11 cellular contexts compared by ENCODE assay signal in the genomic region with DNA sequence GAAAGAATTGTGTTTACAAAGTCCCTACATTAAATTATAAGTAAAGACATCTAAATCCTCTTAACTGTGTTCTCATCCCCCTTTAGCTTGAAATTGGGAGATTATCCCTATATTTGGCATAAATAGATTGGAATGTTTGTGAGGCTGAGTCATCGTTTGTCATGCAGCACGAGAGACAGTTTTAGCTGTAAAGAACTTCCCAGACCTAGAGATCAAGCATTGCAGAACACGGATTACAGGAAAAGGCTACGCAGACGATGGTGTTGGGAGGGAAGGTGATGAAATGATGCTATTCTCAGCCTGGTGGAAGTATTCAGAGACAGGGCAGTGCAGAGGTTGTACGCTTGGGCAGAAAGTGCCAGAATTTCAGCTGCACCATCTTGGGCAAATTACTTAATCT.
DNase-seq lines count a peak whose midpoint lies in the region; ATAC-seq and TF ChIP-seq lines count a peak whose summit lies in the region.
"Had no signal": no experiment of that assay in that cellular context is flagged by ENCODE, and none has a peak within 500 bp of the region (broad histone marks: within the 10 kb centered on the region; RNA-seq: fewer than 3 reads in every experiment).

No MANE protein-coding gene starts in this region.

- DNase-seq in 8988T (peak; percentile 15), astrocyte of the cerebellum (ENCODE audit: low read depth) (peak; percentile 56), hepatic stellate cell (ENCODE audit: low spot score) (peak; percentile 65), cerebellar nuclear complex (lab: John Stamatoyannopoulos, UW) (no peak), Peyer's patch (no peak), GM13977 (ENCODE audit: low spot score) (no peak)
- DNase-seq: C1 segment of cervical spinal cord; NCI-H187 treated with DMSO at 0.1 percent for 48 hours; stimulated activated CD4-positive, alpha-beta T cell treated with anti-CD3 and anti-CD28 coated beads, Interleukin-15, amount 100 ng/mL, for 24 hours had no signal

- no peak for TF ChIP-seq POLR2A in Peyer's patch (IDR thresholded peaks at IDR 0.05)

- in situ Hi-C loops in astrocyte of the cerebellum (cut with HindIII; ENCODE audit: low sequenced_read_pairs) (no loop called here), GM13977 (cut with MboI; ENCODE audit: low pct_unique_long_range_greater_than_20kb, low sequenced_read_pairs, unreplicated experiment) (no loop called here)

- no peak overlapping the region for H3K4me3 ChIP-seq in HEK293 (ENCODE audit: low read depth, low read length)
- no peak overlapping the region for H3K4me3 ChIP-seq in astrocyte of the cerebellum (ENCODE audit: low read depth, low read length)
- no peak overlapping the region for H3K4me3 ChIP-seq in Peyer's patch

- H3K4me1 ChIP-seq in HEK293 (ENCODE audit: control insufficient read depth, insufficient read depth, low read length): no peaks in the 10 kb centered on the region; the same call in 1 of the 2 replicates
- peaks cover 0 to 18% (median 0%) of the 10 kb centered on the region in 4 donors for H3K4me1 ChIP-seq in Peyer's patch

- POLR2A ChIA-PET in HEK293 (lab: Yijun Ruan, JAX): no interaction called here

- no peaks in the 10 kb centered on the region for H3K9me3 ChIP-seq in HEK293 (ENCODE audit: control insufficient read depth, insufficient read depth, low read depth, low read length)
- H3K9me3 ChIP-seq in Peyer's patch: no peaks in the 10 kb centered on the region

- H3K27me3 ChIP-seq in Peyer's patch: no peaks in the 10 kb centered on the region

- TF ChIP-seq CTCF in HEK293 (tag by site-specific recombination; IDR thresholded peaks at IDR 0.05) (no peak), astrocyte of the cerebellum (IDR thresholded peaks at IDR 0.05; ENCODE audit: low read depth, low read length, missing control alignments) (no peak), Peyer's patch (IDR thresholded peaks at IDR 0.05) (no peak), GM13977 (IDR thresholded peaks at IDR 0.05; ENCODE audit: extremely low read depth, insufficient read depth, missing control alignments) (no peak)

- ATAC-seq in HG03565 (IDR thresholded peaks at IDR 0.05; ENCODE audit: unreplicated experiment): no peak

- H3K27ac ChIP-seq in HEK293 (ENCODE audit: extremely low read depth, low read depth, low read length) (no peak overlapping the region), Peyer's patch (no peak overlapping the region)

- CTCF ChIA-PET in HEK293 (lab: Yijun Ruan, JAX): no interaction called here

- no peaks in the 10 kb centered on the region for H3K36me3 ChIP-seq in HEK293 (ENCODE audit: control insufficient read depth in 2 of 2, insufficient read depth in 1 of 2, low read length in 2 of 2)
- peaks cover 0 to under 1% (median 0%) of the 10 kb centered on the region in 3 donors for H3K36me3 ChIP-seq in Peyer's patch

TF ChIP-seq in HEK293, 187 proteins besides CTCF, POLR2A, EP300 and RAD21:
- TF ChIP-seq ZNF830 (tag by site-specific recombination; IDR thresholded peaks at IDR 0.05; ENCODE audit: low read depth): no peak
- no peak for TF ChIP-seq EGR2 (tag by site-specific recombination; IDR thresholded peaks at IDR 0.05; ENCODE audit: low read depth)
- TF ChIP-seq ZNF843 (tag by site-specific recombination; IDR thresholded peaks at IDR 0.05): no peak
- TF ChIP-seq ZEB2 (tag by site-specific recombination; IDR thresholded peaks at IDR 0.05): no peak
- TF ChIP-seq ZNF76 (tag by site-specific recombination; IDR thresholded peaks at IDR 0.05; ENCODE audit: borderline replicate concordance, low read depth): no peak
- TF ChIP-seq PRDM1 (tag by site-specific recombination; IDR thresholded peaks at IDR 0.05): 0 out of 2 replicates have a peak, but pooled peaks have one; percentile 5
- TF ChIP-seq MZF1 (tag by site-specific recombination; IDR thresholded peaks at IDR 0.05; ENCODE audit: borderline replicate concordance): no peak
- no peak for TF ChIP-seq ZNF514 (tag by site-specific recombination; IDR thresholded peaks at IDR 0.05)

Comparison
In these comparisons a context has a peak if more than half of its experiments do, and no peak if none do; other contexts are left out.
1. DNase-seq: peak in 8988T (single experiment), astrocyte of the cerebellum (single experiment) and hepatic stellate cell (single experiment); none in cerebellar nuclear complex (0 of 2), Peyer's patch (0 of 3) and GM13977 (single experiment).